In genomic region chr16:11224096-11224893, GRCh38 we compare ENCODE assay signal across 8 cellular contexts. TPM values are rescaled to one million over a fixed set of nuclear protein-coding genes. Genes with fewer than 3 reads are reported as not detected.
A peak's percentile ranks its signal among the peaks of the same experiment; 100 is the strongest.
DNase-seq lines count a peak whose midpoint lies in the region; ATAC-seq and TF ChIP-seq lines count a peak whose summit lies in the region.

No MANE protein-coding gene starts in this region.

- H4K91ac ChIP-seq in neuronal stem cell (ENCODE audit: low read depth, low read length, poor library complexity): no peak overlapping the region

- H2AK5ac ChIP-seq in neuronal stem cell (ENCODE audit: low read depth, low read length): no peak overlapping the region

- no CpG with 5 or more reads among the region's 24 CpGs for WGBS in neuronal stem cell (ENCODE audit: extremely low coverage in 2 of 2, insufficient read length in 2 of 2, insufficient replicate concordance in 1 of 2), 2 donors
- WGBS in urinary bladder: 66% methylated on average over 24 of the region's 24 CpGs

- H2AFZ ChIP-seq in neuronal stem cell (ENCODE audit: low read length): peak overlapping the region; percentile 78

- peaks cover 0 to 2% of the 10 kb centered on the region in 2 donors for H3K9me3 ChIP-seq in neuronal stem cell (replicated peaks in 1 of 2; ENCODE audit: control insufficient read depth in 2 of 2, insufficient read depth in 1 of 2, low read depth in 1 of 2, low read length in 2 of 2)

- H2BK12ac ChIP-seq in neuronal stem cell (ENCODE audit: low read length): no peak overlapping the region

- H3K23ac ChIP-seq in neuronal stem cell (ENCODE audit: low read depth, low read length, poor library complexity): no peak overlapping the region

- H3K27ac ChIP-seq in neuronal stem cell (replicated peaks; ENCODE audit: low read length) (no peak overlapping the region), urinary bladder (ENCODE audit: low read depth) (peak overlapping the region; percentile 61)

- H2BK5ac ChIP-seq in neuronal stem cell (ENCODE audit: low read length): peak overlapping the region; percentile 57

- H3K4me1 ChIP-seq in neuronal stem cell (ENCODE audit: control insufficient read depth in 2 of 2, insufficient read depth in 1 of 2, low read depth in 1 of 2, low read length in 2 of 2) (peaks cover 0 to 2% of the 10 kb centered on the region in 2 donors), urinary bladder (ENCODE audit: insufficient read depth) (no peaks in the 10 kb centered on the region)

- CTCF ChIA-PET in activated B cell treated with CpG ODN at 0.5 μM for 24 hours (lab: Charles Lee): interaction anchor here (0.6 to 2.1 kb wide), 6 partner anchors 12 to 147 kb away, joined by 3 to 21 read pairs (median 3); partner anchors contain the start of gene SOCS1

- H3K4me3 Mint-ChIP-seq in activated B cell treated with CpG ODN at 0.5 μM for 24 hours: peak overlapping the region; percentile 69
- peak overlapping the region; percentile 59 for H3K4me3 Mint-ChIP-seq in dendritic cell treated with granulocyte-macrophage colony-stimulating factor and Interleukin-4, amounts not matched to agents 40 ng/mL and 50 ng/mL, for 4 days

- peak overlapping the region; percentile 88 for H3K18ac ChIP-seq in neuronal stem cell (ENCODE audit: low read length)

- peaks cover 37% of the 10 kb centered on the region for H3K4me1 Mint-ChIP-seq in activated B cell treated with CpG ODN at 0.5 μM for 24 hours
- H3K4me1 Mint-ChIP-seq in dendritic cell treated with granulocyte-macrophage colony-stimulating factor and Interleukin-4, amounts not matched to agents 40 ng/mL and 50 ng/mL, for 4 days (ENCODE audit: low read depth): peaks cover 47% of the 10 kb centered on the region

- H2BK15ac ChIP-seq in neuronal stem cell (ENCODE audit: low read length): no peak overlapping the region

- no peaks in the 10 kb centered on the region for H3K27me3 ChIP-seq in GM06990 (replicated peaks; ENCODE audit: control insufficient read depth, insufficient read depth, low read length)
- H3K27me3 ChIP-seq in neuronal stem cell (ENCODE audit: control insufficient read depth in 3 of 3, insufficient read depth in 3 of 3, low read depth in 1 of 3, low read length in 3 of 3): peaks cover 0 to 3% (median 0%) of the 10 kb centered on the region in 3 experiments

- H3K27me3 Mint-ChIP-seq in activated B cell treated with CpG ODN at 0.5 μM for 24 hours: no peaks in the 10 kb centered on the region
- H3K27me3 Mint-ChIP-seq in dendritic cell treated with granulocyte-macrophage colony-stimulating factor and Interleukin-4, amounts not matched to agents 40 ng/mL and 50 ng/mL, for 4 days: peaks cover 4% of the 10 kb centered on the region

- H3K4ac ChIP-seq in neuronal stem cell (ENCODE audit: low read length): no peak overlapping the region

- H3K9me3 Mint-ChIP-seq in activated B cell treated with CpG ODN at 0.5 μM for 24 hours: no peaks in the 10 kb centered on the region
- H3K9me3 Mint-ChIP-seq in dendritic cell treated with granulocyte-macrophage colony-stimulating factor and Interleukin-4, amounts not matched to agents 40 ng/mL and 50 ng/mL, for 4 days: no peaks in the 10 kb centered on the region

- no peak overlapping the region for H3K9ac ChIP-seq in neuronal stem cell (ENCODE audit: low read depth, low read length, poor library complexity)

- ATAC-seq in HG03097 (IDR thresholded peaks at IDR 0.05; ENCODE audit: low FRiP score, unreplicated experiment): peak; percentile 54
- peak; percentile 31 for ATAC-seq in activated B cell treated with CpG ODN at 0.5 μM for 24 hours (ENCODE audit: low read depth)
- ATAC-seq in HG02852 (IDR thresholded peaks at IDR 0.05; ENCODE audit: unreplicated experiment): no peak

- no peaks in the 10 kb centered on the region for H3K79me1 ChIP-seq in neuronal stem cell (ENCODE audit: low read depth, low read length)

- H3K36me3 ChIP-seq in GM06990 (ENCODE audit: control insufficient read depth, insufficient read depth, low read length) (no peaks in the 10 kb centered on the region), neuronal stem cell (replicated peaks in 1 of 2; ENCODE audit: control insufficient read depth in 2 of 2, insufficient read depth in 2 of 2, low read length in 2 of 2) (no peaks in the 10 kb centered on the region), urinary bladder (ENCODE audit: insufficient read depth) (no peaks in the 10 kb centered on the region)

- no peak overlapping the region for H3K4me2 ChIP-seq in neuronal stem cell (ENCODE audit: insufficient read depth, low read length, poor library complexity, severe bottlenecking)

- intact Hi-C loops in activated B cell treated with CpG ODN at 0.5 μM for 24 hours (cut with micrococcal nuclease): loop anchor here (2.0 kb wide), 1 partner anchor 21 kb away; no protein-coding TSS in a partner anchor
- intact Hi-C loops in dendritic cell treated with granulocyte-macrophage colony-stimulating factor and Interleukin-4, amounts not matched to agents 40 ng/mL and 50 ng/mL, for 4 days (cut with micrococcal nuclease): no loop called here

- peak overlapping the region; percentile 83 for H3K27ac Mint-ChIP-seq in activated B cell treated with CpG ODN at 0.5 μM for 24 hours
- H3K27ac Mint-ChIP-seq in dendritic cell treated with granulocyte-macrophage colony-stimulating factor and Interleukin-4, amounts not matched to agents 40 ng/mL and 50 ng/mL, for 4 days: peak overlapping the region; percentile 79

- TF ChIP-seq CTCF in GM06990 (IDR thresholded peaks at IDR 0.05; ENCODE audit: insufficient read depth, low read length, poor library complexity, severe bottlenecking): no peak
- no peak for TF ChIP-seq CTCF in activated B cell treated with CpG ODN at 0.5 μM for 24 hours (IDR thresholded peaks at IDR 0.05)

- DNase-seq in GM06990 (ENCODE audit: extremely low read depth, insufficient read length): peak; percentile 80
- peak; percentile 34 for DNase-seq in activated B cell treated with CpG ODN at 0.5 μM for 24 hours
- no peak for DNase-seq in neuronal stem cell (ENCODE audit: low spot score)
- DNase-seq in NCI-H526 (lab: John Stamatoyannopoulos, UW): no peak

- no peak overlapping the region for H2BK120ac ChIP-seq in neuronal stem cell (ENCODE audit: low read depth, low read length)

- no peak overlapping the region for H3K4me3 ChIP-seq in GM06990 (replicated peaks; ENCODE audit: low read depth, low read length)
- H3K4me3 ChIP-seq in neuronal stem cell (ENCODE audit: low read length in 2 of 2): no peak overlapping the region
- no peak overlapping the region for H3K4me3 ChIP-seq in urinary bladder (ENCODE audit: low read depth, low read length)

- POLR2A ChIA-PET in activated B cell treated with CpG ODN at 0.5 μM for 24 hours (lab: Charles Lee): interaction anchor here (0.6 to 4.2 kb wide), 35 partner anchors 9 to 923 kb away, joined by 3 to 79 read pairs (median 6); partner anchors contain the start of gene SOCS1

- no peak overlapping the region for H4K8ac ChIP-seq in neuronal stem cell (ENCODE audit: low read depth, low read length)

- no peak overlapping the region for H3K14ac ChIP-seq in neuronal stem cell (ENCODE audit: low read length)

- no peaks in the 10 kb centered on the region for H3K36me3 Mint-ChIP-seq in activated B cell treated with CpG ODN at 0.5 μM for 24 hours (ENCODE audit: low read depth)
- no peaks in the 10 kb centered on the region for H3K36me3 Mint-ChIP-seq in dendritic cell treated with granulocyte-macrophage colony-stimulating factor and Interleukin-4, amounts not matched to agents 40 ng/mL and 50 ng/mL, for 4 days (ENCODE audit: low read depth)

RNA-seq across cellular contexts. Expression of gene SOCS1, which starts 31.7 kb away (rescaled TPM):
- 68.6 and 76.2 TPM in 2 replicates for total RNA-seq in activated B cell treated with CpG ODN at 0.5 μM for 24 hours
- 3.4 TPM for polyA plus RNA-seq in neuronal stem cell (2013, experiment 1 of 2)
- 3.6 TPM for polyA plus RNA-seq in neuronal stem cell (2013, experiment 2 of 2)
- 6.9 TPM for total RNA-seq in urinary bladder
- polyA plus RNA-seq in urinary bladder: 15.0 TPM

RNA-seq across cellular contexts. Expression of gene TNP2, which starts 44.8 kb away (rescaled TPM):
- total RNA-seq in activated B cell treated with CpG ODN at 0.5 μM for 24 hours: not detected in 2 replicates
- polyA plus RNA-seq in neuronal stem cell (2013, experiment 1 of 2): not detected
- not detected for polyA plus RNA-seq in neuronal stem cell (2013, experiment 2 of 2)
- not detected for total RNA-seq in urinary bladder
- polyA plus RNA-seq in urinary bladder: not detected

RNA-seq across cellular contexts. Expression of gene PRM3, which starts 49.1 kb away (rescaled TPM):
- total RNA-seq in activated B cell treated with CpG ODN at 0.5 μM for 24 hours (not detected in 2 replicates), urinary bladder (not detected)
- not detected for polyA plus RNA-seq in neuronal stem cell (2013, experiment 1 of 2)
- not detected for polyA plus RNA-seq in neuronal stem cell (2013, experiment 2 of 2)
- not detected for polyA plus RNA-seq in urinary bladder

RNA-seq across cellular contexts. Expression of gene PRM2, which starts 52.0 kb away (rescaled TPM):
- total RNA-seq in activated B cell treated with CpG ODN at 0.5 μM for 24 hours (not detected in 2 replicates), urinary bladder (not detected)
- not detected for polyA plus RNA-seq in neuronal stem cell (2013, experiment 1 of 2)
- polyA plus RNA-seq in neuronal stem cell (2013, experiment 2 of 2): not detected
- polyA plus RNA-seq in urinary bladder: not detected

RNA-seq across cellular contexts. Expression of gene PRM1, which starts 56.8 kb away (rescaled TPM):
- not detected in 2 replicates for total RNA-seq in activated B cell treated with CpG ODN at 0.5 μM for 24 hours
- not detected for polyA plus RNA-seq in neuronal stem cell (2013, experiment 1 of 2)
- not detected for polyA plus RNA-seq in neuronal stem cell (2013, experiment 2 of 2)
- not detected for total RNA-seq in urinary bladder
- not detected for polyA plus RNA-seq in urinary bladder

Comparison
In these comparisons a context has a peak if more than half of its experiments do, and no peak if none do; other contexts are left out.
1. DNase-seq: peak in GM06990 (single experiment) and activated B cell treated with CpG ODN at 0.5 μM for 24 hours (single experiment); none in neuronal stem cell (single experiment) and NCI-H526 (0 of 2).